8 cellular contexts compared by ENCODE assay signal in the genomic region with DNA sequence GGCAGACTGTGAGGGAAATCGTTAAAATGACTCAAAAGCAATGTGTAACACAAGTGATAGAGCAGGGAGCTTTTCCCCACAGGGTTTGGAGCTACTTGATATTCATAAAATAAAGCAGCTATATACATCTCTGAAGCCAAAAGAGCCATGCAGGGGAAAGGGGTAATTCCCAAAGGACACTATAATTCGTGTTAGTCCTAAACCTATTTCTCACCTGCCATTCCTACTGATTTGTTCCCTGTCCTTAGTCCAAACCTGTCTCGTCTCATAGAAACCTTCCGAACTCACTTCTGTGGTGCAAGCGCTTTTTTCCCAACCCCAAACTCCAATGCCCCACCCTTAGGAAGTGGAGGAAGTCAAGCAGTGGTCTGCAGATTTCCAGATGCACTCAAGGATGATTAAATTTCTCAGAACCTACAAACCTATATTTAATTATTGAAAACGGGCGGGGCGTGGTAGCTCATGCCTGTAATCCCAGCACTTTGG. TPM values are rescaled to one million over a fixed set of nuclear protein-coding genes. Genes with fewer than 3 reads are reported as not detected.
DNase-seq lines count a peak whose midpoint lies in the region; ATAC-seq and TF ChIP-seq lines count a peak whose summit lies in the region.

No MANE protein-coding gene starts in this region.

- intact Hi-C loops in naive thymus-derived CD4-positive, alpha-beta T cell (cut with micrococcal nuclease): loop anchor here (1.0 to 10.0 kb wide), 9 partner anchors 23 to 1560 kb away; partner anchors contain the start of genes ASAP3 (in 2 of the 2), E2F2 (in 2 of the 2), SRRM1 (in 1 of the 2) and TCEA3 (in 1 of the 2)

- CTCF ChIA-PET in naive thymus-derived CD4-positive, alpha-beta T cell (lab: Charles Lee): no interaction called here

- H3K9me3 ChIP-seq in naive thymus-derived CD4-positive, alpha-beta T cell (ENCODE audit: control insufficient read depth in 2 of 3, low read length in 3 of 3): no peaks in the 10 kb centered on the region

- DNase-seq in DMS153 (lab: John Stamatoyannopoulos, UW): peak; percentile 12
- no peak for DNase-seq in DMS153 treated with DMSO at 0.1 percent for 48 hours (lab: John Stamatoyannopoulos, UW; ENCODE audit: unreplicated experiment)
- DNase-seq in NCI-H2227 treated with DMSO at 0.1 percent for 48 hours (lab: John Stamatoyannopoulos, UW): peak; percentile 86
- no peak for DNase-seq in coronary artery (ENCODE audit: low spot score)
- no peak for DNase-seq in naive thymus-derived CD4-positive, alpha-beta T cell
- DNase-seq in ACHN: no peak

- H3K27ac ChIP-seq in coronary artery: peak overlapping the region; percentile 99
- H3K27ac ChIP-seq in naive thymus-derived CD4-positive, alpha-beta T cell (ENCODE audit: low read depth, low read length): peak overlapping the region; percentile 83

- H3K27me3 Mint-ChIP-seq in naive thymus-derived CD4-positive, alpha-beta T cell: no peaks in the 10 kb centered on the region

- peak overlapping the region; percentile 95 for H3K4me3 ChIP-seq in coronary artery
- peak overlapping the region; percentile 89 for H3K4me3 ChIP-seq in naive thymus-derived CD4-positive, alpha-beta T cell (ENCODE audit: low read length)

- H3K27ac Mint-ChIP-seq in naive thymus-derived CD4-positive, alpha-beta T cell: peak overlapping the region; percentile 89 to 98 (median 95)

- H3K4me1 ChIP-seq in naive thymus-derived CD4-positive, alpha-beta T cell (ENCODE audit: control insufficient read depth in 2 of 2, insufficient read depth in 2 of 2, low read length in 2 of 2): peaks cover 21% of the 10 kb centered on the region in 2 donors

- H3K4me1 Mint-ChIP-seq in naive thymus-derived CD4-positive, alpha-beta T cell: peaks cover 30 to 40% (median 39%) of the 10 kb centered on the region in 7 donors

- POLR2A ChIA-PET in naive thymus-derived CD4-positive, alpha-beta T cell (lab: Charles Lee): interaction anchor here (0.6 to 2.4 kb wide), 16 partner anchors 10 to 1297 kb away, joined by 3 to 62 read pairs (median 4); partner anchors contain the start of gene ZNF436

- H3K9me3 Mint-ChIP-seq in naive thymus-derived CD4-positive, alpha-beta T cell: peaks cover 0 to 2% (median 0%) of the 10 kb centered on the region in 11 donors

- H3K36me3 Mint-ChIP-seq in naive thymus-derived CD4-positive, alpha-beta T cell: peaks cover 0 to 9% (median 0%) of the 10 kb centered on the region in 5 donors

- peaks cover 0 to 7% (median 0%) of the 10 kb centered on the region in 3 experiments for H3K36me3 ChIP-seq in naive thymus-derived CD4-positive, alpha-beta T cell (ENCODE audit: control insufficient read depth in 2 of 3, insufficient read depth in 3 of 3, low read length in 3 of 3)

- H3K4me3 Mint-ChIP-seq in naive thymus-derived CD4-positive, alpha-beta T cell: peak overlapping the region; percentile 81 to 100 (median 93)

- in situ Hi-C loops in ACHN (cut with HindIII; ENCODE audit: low pct_ligation_motif_present, low pct_unique_long_range_greater_than_20kb, low sequenced_read_pairs): no loop called here

- ATAC-seq in naive thymus-derived CD4-positive, alpha-beta T cell: no peak
- ATAC-seq in HG03460 (IDR thresholded peaks at IDR 0.05; ENCODE audit: unreplicated experiment) (no peak), esophagus mucosa (no peak)

- H3K27me3 ChIP-seq in naive thymus-derived CD4-positive, alpha-beta T cell (ENCODE audit: control insufficient read depth in 2 of 2, insufficient read depth in 2 of 2, low read length in 2 of 2): no peaks in the 10 kb centered on the region

- no peak for TF ChIP-seq CTCF in coronary artery (IDR thresholded peaks at IDR 0.05)

RNA-seq across cellular contexts. Expression of gene HNRNPR, which starts 0.9 kb away (rescaled TPM):
- total RNA-seq in naive thymus-derived CD4-positive, alpha-beta T cell: 100 to 1,000 TPM in 4 of 5 experiments, 10 to 100 TPM in 1; 97.4 to 235 (median 117) TPM
- 100 to 1,000 TPM; 197 to 208 TPM for polyA plus RNA-seq in naive thymus-derived CD4-positive, alpha-beta T cell
- 96.2 TPM for total RNA-seq in esophagus mucosa

RNA-seq across cellular contexts. Expression of gene ZNF436, which starts 24.6 kb away (rescaled TPM):
- total RNA-seq in naive thymus-derived CD4-positive, alpha-beta T cell: 10 to 100 TPM in 2 of 5 experiments, 1 to 10 TPM in 3; 4.5 to 11.7 (median 6.7) TPM
- 1 to 10 TPM; 2.9 to 3.9 TPM for polyA plus RNA-seq in naive thymus-derived CD4-positive, alpha-beta T cell
- 23.7 TPM for total RNA-seq in esophagus mucosa

Comparison
In these comparisons a context has a peak if more than half of its experiments do, and no peak if none do; other contexts are left out.
1. DNase-seq: peak in DMS153 (single experiment) and NCI-H2227 treated with DMSO at 0.1 percent for 48 hours (single experiment); none in DMS153 treated with DMSO at 0.1 percent for 48 hours (single experiment), coronary artery (single experiment), naive thymus-derived CD4-positive, alpha-beta T cell (0 of 9) and ACHN (single experiment).